ENCODE assay signal across 15 cellular contexts in genomic region chr14:103119527-103119926, GRCh38. TPM values are rescaled to one million over a fixed set of nuclear protein-coding genes. Genes with fewer than 3 reads are reported as not detected.
"Had no signal": no experiment of that assay in that cellular context is flagged by ENCODE, and none has a peak within 500 bp of the region (broad histone marks: within the 10 kb centered on the region; RNA-seq: fewer than 3 reads in every experiment).

No MANE protein-coding gene starts in this region.

RNA-seq across cellular contexts. Expression of gene EXOC3L4, which starts 25.0 kb away (rescaled TPM):
- total RNA-seq: bronchial epithelial cell, chondrocyte, glomerular endothelial cell, mammary epithelial cell, natural killer cell, temporal lobe had no signal
- polyA plus RNA-seq: immature natural killer cell, keratinocyte, mammary epithelial cell had no signal

RNA-seq across cellular contexts. Expression of gene LBHD2, which starts 35.5 kb away (rescaled TPM):
- total RNA-seq: bronchial epithelial cell, chondrocyte, fibroblast of lung, frontal cortex, glomerular endothelial cell, left ventricle myocardium superior, mammary epithelial cell, mucosa of descending colon, natural killer cell, renal cortical epithelial cell, sciatic nerve, temporal lobe had no signal
- polyA plus RNA-seq: esophagus, fibroblast of lung, immature natural killer cell, keratinocyte, mammary epithelial cell had no signal
